ENCODE assay signal across 19 cellular contexts in the genomic region with DNA sequence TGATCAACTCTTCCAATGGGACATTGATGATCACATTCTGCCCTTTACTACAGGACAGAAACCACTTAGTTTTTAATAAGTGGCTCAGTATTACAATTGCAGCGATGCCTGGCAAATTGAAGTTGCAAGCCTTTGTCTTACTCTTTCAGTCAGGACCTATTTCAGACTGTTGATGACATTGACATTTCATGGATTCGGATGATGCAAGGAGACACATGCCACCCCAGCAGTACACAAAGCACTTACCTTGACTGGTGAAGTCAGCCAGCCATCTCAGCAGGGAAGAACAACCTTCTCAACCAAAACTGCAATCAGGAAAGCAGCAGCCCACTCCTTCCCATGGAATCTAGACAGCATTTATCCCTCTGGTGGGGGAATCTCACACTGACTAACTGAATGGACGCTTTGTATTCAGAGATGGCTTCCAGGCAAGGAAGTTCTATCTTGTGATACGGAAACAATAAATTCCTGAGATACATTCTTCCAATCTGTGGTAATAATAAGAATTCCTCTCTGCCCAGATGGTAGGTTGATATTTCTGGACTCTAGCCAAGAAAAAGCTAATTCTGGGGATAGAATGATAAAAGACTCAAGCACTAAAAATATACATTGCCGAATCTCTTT. TPM values are rescaled to one million over a fixed set of nuclear protein-coding genes. Genes with fewer than 3 reads are reported as not detected.
A peak's percentile ranks its signal among the peaks of the same experiment; 100 is the strongest.
DNase-seq lines count a peak whose midpoint lies in the region; ATAC-seq and TF ChIP-seq lines count a peak whose summit lies in the region.
"Had no signal": no experiment of that assay in that cellular context is flagged by ENCODE, and none has a peak within 500 bp of the region (broad histone marks: within the 10 kb centered on the region; RNA-seq: fewer than 3 reads in every experiment).

No MANE protein-coding gene starts in this region.

- H3K36me3 ChIP-seq in mesenchymal stem cell (ENCODE audit: control insufficient read depth in 1 of 2, insufficient read depth in 2 of 2, low read depth in 1 of 2, low read length in 2 of 2) = peaks cover 19 to 90% of the 10 kb centered on the region in 2 experiments

- CTCF ChIA-PET in AG04450 (lab: Charles Lee) = no interaction called here

- POLR2A ChIA-PET in AG04450 (lab: Yijun Ruan, JAX) = no interaction called here

- H3K4me1 Mint-ChIP-seq in chondrocyte (ENCODE audit: low read depth) = peaks cover 35% of the 10 kb centered on the region
- no peaks in the 10 kb centered on the region for H3K4me1 Mint-ChIP-seq in stimulated activated effector memory CD8-positive, alpha-beta T cell treated with anti-CD3 and anti-CD28 coated beads, Interleukin-12 subunit alpha, Interleukin-12 subunit beta, amount 100 ng/mL, for 72 hours

- peak overlapping the region; percentile 20 for H3K4me3 Mint-ChIP-seq in chondrocyte (ENCODE audit: unreplicated experiment)
- no peak overlapping the region for H3K4me3 Mint-ChIP-seq in stimulated activated effector memory CD8-positive, alpha-beta T cell treated with anti-CD3 and anti-CD28 coated beads, Interleukin-12 subunit alpha, Interleukin-12 subunit beta, amount 100 ng/mL, for 72 hours
- H3K4me3 Mint-ChIP-seq: activated CD4-positive, alpha-beta T cell treated with anti-CD3 and anti-CD28 coated beads, Interleukin-2, amount 10 ng/mL, durations not matched to agents 7 days and 5 days; stimulated activated naive B cell treated with anti-CD40 and anti-IgM and Interleukin-4, amounts not matched to agents 10 μg/mL and 1 μg/mL and 100 μg/mL, for 72 hours had no signal

- H3K14ac ChIP-seq in mesenchymal stem cell (ENCODE audit: low read length in 2 of 2) = no peak overlapping the region

- H3K27me3 Mint-ChIP-seq in chondrocyte (ENCODE audit: low read depth) = no peaks in the 10 kb centered on the region
- H3K27me3 Mint-ChIP-seq: activated CD4-positive, alpha-beta T cell treated with anti-CD3 and anti-CD28 coated beads, Interleukin-2, amount 10 ng/mL, durations not matched to agents 7 days and 5 days; stimulated activated naive B cell treated with anti-CD40 and anti-IgM and Interleukin-4, amounts not matched to agents 10 μg/mL and 1 μg/mL and 100 μg/mL, for 72 hours had no signal

- H3K4me1 ChIP-seq in mesenchymal stem cell (ENCODE audit: control insufficient read depth, insufficient read depth, low read depth, low read length) = peaks cover 4% of the 10 kb centered on the region
- H3K4me1 ChIP-seq: BE2C had no signal

- no peak overlapping the region for H2AK5ac ChIP-seq in mesenchymal stem cell (ENCODE audit: low read length, severe bottlenecking)

- H3K18ac ChIP-seq in mesenchymal stem cell (ENCODE audit: low read depth in 1 of 2, low read length in 2 of 2) = no peak overlapping the region

- H2BK15ac ChIP-seq in mesenchymal stem cell (ENCODE audit: low read depth, poor library complexity, severe bottlenecking) = no peak overlapping the region

- no peak for ATAC-seq in stimulated activated effector memory CD8-positive, alpha-beta T cell treated with anti-CD3 and anti-CD28 coated beads, Interleukin-12 subunit alpha, Interleukin-12 subunit beta, amount 100 ng/mL, for 72 hours
- ATAC-seq: heart right ventricle; stimulated activated naive B cell treated with anti-CD40 and anti-IgM and Interleukin-4, amounts not matched to agents 10 μg/mL and 1 μg/mL and 100 μg/mL, for 72 hours had no signal

- no peak overlapping the region for H3K4ac ChIP-seq in mesenchymal stem cell (ENCODE audit: low read depth in 1 of 2, low read length in 2 of 2)

- H3K27me3 ChIP-seq in AG04450 (ENCODE audit: control insufficient read depth, insufficient read depth, low read length) = no peaks in the 10 kb centered on the region
- no peaks in the 10 kb centered on the region for H3K27me3 ChIP-seq in mesenchymal stem cell (ENCODE audit: control insufficient read depth in 1 of 2, insufficient read depth in 1 of 2, low read length in 2 of 2)
- H3K27me3 ChIP-seq: BE2C, dorsolateral prefrontal cortex, heart right ventricle had no signal

- H2BK12ac ChIP-seq in mesenchymal stem cell (ENCODE audit: low read length in 2 of 2) = no peak overlapping the region

- DNase-seq in AG04450 (ENCODE audit: low read depth, low spot score) (no peak), LoVo (ENCODE audit: low spot score) (peak; percentile 8), chondrocyte (ENCODE audit: low spot score) (no peak), mesenchymal stem cell (no peak), NOMO-1 treated with DMSO at 0.1 percent for 48 hours (lab: John Stamatoyannopoulos, UW; ENCODE audit: unreplicated experiment) (no peak), NK-92 (lab: John Stamatoyannopoulos, UW; ENCODE audit: unreplicated experiment) (no peak)
- DNase-seq in central memory CD4-positive, alpha-beta T cell = no peak
- DNase-seq in stimulated activated effector memory CD8-positive, alpha-beta T cell treated with anti-CD3 and anti-CD28 coated beads, Interleukin-12 subunit alpha, Interleukin-12 subunit beta, amount 100 ng/mL, for 72 hours (ENCODE audit: low spot score in 2 of 2) = no peak
- DNase-seq: activated CD4-positive, alpha-beta T cell treated with anti-CD3 and anti-CD28 coated beads, Interleukin-2, amount 10 ng/mL, durations not matched to agents 7 days and 5 days; activated gamma-delta T cell treated with Interleukin-2 at 50 U/mL for 16 hours; BE2C; heart right ventricle; NCI-H2107; stimulated activated naive B cell treated with anti-CD40 and anti-IgM and Interleukin-4, amounts not matched to agents 10 μg/mL and 1 μg/mL and 100 μg/mL, for 72 hours had no signal

- peaks cover 47% of the 10 kb centered on the region for H3K36me3 Mint-ChIP-seq in chondrocyte (ENCODE audit: low read depth)
- peaks cover 89% of the 10 kb centered on the region for H3K36me3 Mint-ChIP-seq in stimulated activated effector memory CD8-positive, alpha-beta T cell treated with anti-CD3 and anti-CD28 coated beads, Interleukin-12 subunit alpha, Interleukin-12 subunit beta, amount 100 ng/mL, for 72 hours

- H3K9me3 ChIP-seq in AG04450 (ENCODE audit: control insufficient read depth, insufficient read depth, low read length) (peaks cover 5% of the 10 kb centered on the region; the same call in 1 of the 2 replicates), mesenchymal stem cell (ENCODE audit: control insufficient read depth, low read length) (no peaks in the 10 kb centered on the region)
- H3K9me3 ChIP-seq: BE2C, heart right ventricle had no signal

- peak overlapping the region; percentile 79 for H3K27ac Mint-ChIP-seq in chondrocyte (ENCODE audit: unreplicated experiment)
- H3K27ac Mint-ChIP-seq in stimulated activated effector memory CD8-positive, alpha-beta T cell treated with anti-CD3 and anti-CD28 coated beads, Interleukin-12 subunit alpha, Interleukin-12 subunit beta, amount 100 ng/mL, for 72 hours = no peak overlapping the region
- H3K27ac Mint-ChIP-seq: activated CD4-positive, alpha-beta T cell treated with anti-CD3 and anti-CD28 coated beads, Interleukin-2, amount 10 ng/mL, durations not matched to agents 7 days and 5 days; stimulated activated naive B cell treated with anti-CD40 and anti-IgM and Interleukin-4, amounts not matched to agents 10 μg/mL and 1 μg/mL and 100 μg/mL, for 72 hours had no signal

- no peaks in the 10 kb centered on the region for H3K9me3 Mint-ChIP-seq in chondrocyte (ENCODE audit: low read depth)
- H3K9me3 Mint-ChIP-seq in stimulated activated effector memory CD8-positive, alpha-beta T cell treated with anti-CD3 and anti-CD28 coated beads, Interleukin-12 subunit alpha, Interleukin-12 subunit beta, amount 100 ng/mL, for 72 hours = no peaks in the 10 kb centered on the region
- H3K9me3 Mint-ChIP-seq: activated CD4-positive, alpha-beta T cell treated with anti-CD3 and anti-CD28 coated beads, Interleukin-2, amount 10 ng/mL, durations not matched to agents 7 days and 5 days; stimulated activated naive B cell treated with anti-CD40 and anti-IgM and Interleukin-4, amounts not matched to agents 10 μg/mL and 1 μg/mL and 100 μg/mL, for 72 hours had no signal

- H3K9ac ChIP-seq in mesenchymal stem cell (ENCODE audit: low read length) = no peak overlapping the region
- H3K9ac ChIP-seq: KMS-11 had no signal

- 94% methylated on average over 3 of the region's 5 CpGs for WGBS in mesenchymal stem cell

- no peak overlapping the region for H3K4me2 ChIP-seq in mesenchymal stem cell (ENCODE audit: low read length, poor library complexity, severe bottlenecking)
- H3K4me2 ChIP-seq: KMS-11 had no signal

- H4K91ac ChIP-seq in mesenchymal stem cell (ENCODE audit: low read length) = no peak overlapping the region

- H3K79me1 ChIP-seq in mesenchymal stem cell (replicated peaks; ENCODE audit: low read length, poor library complexity, severe bottlenecking) = peaks cover 21% of the 10 kb centered on the region

- peak; percentile 25 for TF ChIP-seq CTCF in AG04450 (IDR thresholded peaks at IDR 0.05; ENCODE audit: low read depth, low read length)
- peak; percentile 41 for TF ChIP-seq CTCF in chondrocyte (IDR thresholded peaks at IDR 0.05)

- no peak overlapping the region for H3K4me3 ChIP-seq in AG04450 (ENCODE audit: low read depth, low read length)
- no peak overlapping the region for H3K4me3 ChIP-seq in mesenchymal stem cell (ENCODE audit: insufficient read depth in 1 of 2, low read depth in 1 of 2, low read length in 2 of 2)
- H3K4me3 ChIP-seq: dorsolateral prefrontal cortex, heart right ventricle had no signal

- no peak overlapping the region for H4K8ac ChIP-seq in mesenchymal stem cell (ENCODE audit: low read length)

- no peak overlapping the region for H2AFZ ChIP-seq in mesenchymal stem cell (ENCODE audit: low read depth, low read length)

- H3K23ac ChIP-seq in mesenchymal stem cell (ENCODE audit: low read length in 2 of 2) = no peak overlapping the region

- H3K27ac ChIP-seq in AG04450 (ENCODE audit: low read depth, low read length) (peak overlapping the region; percentile 40), mesenchymal stem cell (ENCODE audit: low read length, poor library complexity, severe bottlenecking) (peak overlapping the region; percentile 90)
- H3K27ac ChIP-seq: KMS-11 had no signal

- H2BK5ac ChIP-seq in mesenchymal stem cell (ENCODE audit: low read depth, low read length, poor library complexity, severe bottlenecking) = peak overlapping the region; percentile 22

- no peak overlapping the region for H2BK120ac ChIP-seq in mesenchymal stem cell (ENCODE audit: low read depth, low read length)

RNA-seq across cellular contexts. Expression of a gene that starts 24.8 kb away (rescaled TPM):
- polyA plus RNA-seq in AG04450 (2011; rRNA removed) = 10.1 and 13.4 TPM in 2 replicates
- 31.1 and 31.9 TPM in 2 replicates for polyA minus RNA-seq in AG04450 (2011; rRNA and poly(A)+ RNA removed)
- total RNA-seq in chondrocyte = 18.8 to 24.7 TPM (median 20.5 TPM) in 3 replicates
- polyA plus RNA-seq in mesenchymal stem cell (2013, experiment 1 of 2) = 15.8 TPM
- 15.3 TPM for polyA plus RNA-seq in mesenchymal stem cell (2013, experiment 2 of 2)

RNA-seq across cellular contexts. Expression of a gene that starts 25.4 kb away (rescaled TPM):
- polyA plus RNA-seq in AG04450 (2011; rRNA removed) = 7.0 and 10.0 TPM in 2 replicates
- 2.8 and 5.8 TPM in 2 replicates for polyA minus RNA-seq in AG04450 (2011; rRNA and poly(A)+ RNA removed)
- 11.4 to 12.2 TPM (median 12.2 TPM) in 3 replicates for total RNA-seq in chondrocyte
- polyA plus RNA-seq in mesenchymal stem cell (2013, experiment 1 of 2) = 18.6 TPM
- 18.9 TPM for polyA plus RNA-seq in mesenchymal stem cell (2013, experiment 2 of 2)

RNA-seq across cellular contexts. Expression of a gene that starts 44.6 kb away (rescaled TPM):
- polyA plus RNA-seq in AG04450 (2011; rRNA removed) = not detected in 2 replicates
- not detected in 2 replicates for polyA minus RNA-seq in AG04450 (2011; rRNA and poly(A)+ RNA removed)
- not detected in 3 replicates for total RNA-seq in chondrocyte
- not detected for polyA plus RNA-seq in mesenchymal stem cell (2013, experiment 1 of 2)
- not detected for polyA plus RNA-seq in mesenchymal stem cell (2013, experiment 2 of 2)
- total RNA-seq: activated CD4-positive, alpha-beta T cell treated with anti-CD3 and anti-CD28 coated beads, Interleukin-2, amount 10 ng/mL, durations not matched to agents 7 days and 5 days; dorsolateral prefrontal cortex; lower leg skin; omental fat pad; T-helper 1 cell treated with Interleukin-12 subunit alpha and Interleukin-12 subunit beta and Interleukin-4 antibody, amounts not matched to agents 30 ng/mL and 1 ng/mL, for 36 hours had no signal

RNA-seq across cellular contexts. Expression of a gene that starts 55.3 kb away (rescaled TPM):
- polyA plus RNA-seq in AG04450 (2011; rRNA removed) = not detected in 2 replicates
- polyA minus RNA-seq in AG04450 (2011; rRNA and poly(A)+ RNA removed) = not detected in 2 replicates
- not detected in 3 replicates for total RNA-seq in chondrocyte
- not detected for polyA plus RNA-seq in mesenchymal stem cell (2013, experiment 1 of 2)
- polyA plus RNA-seq in mesenchymal stem cell (2013, experiment 2 of 2) = not detected
- total RNA-seq: activated CD4-positive, alpha-beta T cell treated with anti-CD3 and anti-CD28 coated beads, Interleukin-2, amount 10 ng/mL, durations not matched to agents 7 days and 5 days; dorsolateral prefrontal cortex; heart right ventricle; lower leg skin; omental fat pad; T-helper 1 cell treated with Interleukin-12 subunit alpha and Interleukin-12 subunit beta and Interleukin-4 antibody, amounts not matched to agents 30 ng/mL and 1 ng/mL, for 36 hours had no signal
- polyA plus RNA-seq: heart right ventricle had no signal

RNA-seq across cellular contexts. Expression of a gene that starts 56.6 kb away (rescaled TPM):
- not detected in 2 replicates for polyA plus RNA-seq in AG04450 (2011; rRNA removed)
- polyA minus RNA-seq in AG04450 (2011; rRNA and poly(A)+ RNA removed) = not detected in 2 replicates
- total RNA-seq in chondrocyte = not detected in 3 replicates
- not detected for polyA plus RNA-seq in mesenchymal stem cell (2013, experiment 1 of 2)
- not detected for polyA plus RNA-seq in mesenchymal stem cell (2013, experiment 2 of 2)
- total RNA-seq: activated CD4-positive, alpha-beta T cell treated with anti-CD3 and anti-CD28 coated beads, Interleukin-2, amount 10 ng/mL, durations not matched to agents 7 days and 5 days; lower leg skin; T-helper 1 cell treated with Interleukin-12 subunit alpha and Interleukin-12 subunit beta and Interleukin-4 antibody, amounts not matched to agents 30 ng/mL and 1 ng/mL, for 36 hours had no signal
